ENCODE assay signal across 18 cellular contexts in the genomic region with DNA sequence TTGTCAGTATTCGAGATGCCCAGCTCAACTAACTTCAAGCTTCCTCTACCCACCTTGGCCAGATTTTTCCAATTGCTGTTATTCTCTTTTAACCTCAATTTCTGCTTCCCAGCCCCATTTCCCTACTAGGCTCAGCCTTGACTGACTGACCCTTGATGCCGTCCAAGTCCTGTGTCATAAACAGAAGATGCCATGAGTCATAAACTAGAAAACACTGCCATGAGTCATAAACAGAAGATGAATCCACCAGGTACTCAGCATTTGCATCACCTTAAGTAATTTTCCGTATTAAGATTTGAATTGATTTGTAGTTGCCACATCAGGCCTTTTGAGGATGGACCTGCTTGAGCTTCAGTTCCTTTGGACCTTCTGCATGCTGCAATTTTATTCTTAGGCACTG.
"Had no signal": no experiment of that assay in that cellular context is flagged by ENCODE, and none has a peak within 500 bp of the region (broad histone marks: within the 10 kb centered on the region; RNA-seq: fewer than 3 reads in every experiment).

No MANE protein-coding gene starts in this region.

- H3K4me1 Mint-ChIP-seq: endodermal cell; naive thymus-derived CD4-positive, alpha-beta T cell had no signal

- H3K27ac ChIP-seq: cardiac muscle cell, dorsolateral prefrontal cortex, hepatocyte, left lung, tibial nerve, vagina had no signal

- H3K27ac Mint-ChIP-seq: activated T-helper 2 cell treated with anti-CD3 and anti-CD28 coated beads, Interferon-gamma antibody, Interleukin-2, Interleukin-4, amounts not matched to agents 10 μg/mL and 5 μg/mL and 100 μg/mL, durations not matched to agents 14 hours and 24 hours and 36 hours; endodermal cell; naive thymus-derived CD4-positive, alpha-beta T cell had no signal

- H3K36me3 Mint-ChIP-seq: naive thymus-derived CD4-positive, alpha-beta T cell had no signal

- H3K4me3 ChIP-seq: cardiac muscle cell, dorsolateral prefrontal cortex, hepatocyte, left lung, tibial nerve, vagina had no signal

- H3K4me3 Mint-ChIP-seq: endodermal cell; naive thymus-derived CD4-positive, alpha-beta T cell had no signal

- DNase-seq: activated CD4-positive, alpha-beta T cell treated with anti-CD3 and anti-CD28 coated beads, Interleukin-2, amount 50 U/mL, for 4 hours; activated CD4-positive, CD25-positive, alpha-beta regulatory T cell treated with anti-CD3 and anti-CD28 coated beads, Interleukin-2, amount 50 U/mL, for 72 hours; activated naive CD4-positive, alpha-beta T cell treated with anti-CD3 and anti-CD28 coated beads, Interleukin-2, amount 50 U/mL, for 16 hours; dorsolateral prefrontal cortex; endodermal cell; islet precursor cell; left lung; naive thymus-derived CD4-positive, alpha-beta T cell; retina; stimulated activated CD4-positive, alpha-beta T cell treated with anti-CD3 and anti-CD28 coated beads, Interleukin-2, amount 100 ng/mL, for 48 hours; stimulated activated naive CD4-positive, alpha-beta T cell; T-helper 9 cell had no signal

- H3K9me3 ChIP-seq: left lung, tibial nerve, vagina had no signal

- H3K79me2 ChIP-seq: hepatocyte had no signal

- H3K4me2 ChIP-seq: hepatocyte had no signal

- H2AFZ ChIP-seq: hepatocyte had no signal

- H3K4me1 ChIP-seq: left lung, tibial nerve, vagina had no signal

- H3K27me3 ChIP-seq: cardiac muscle cell, dorsolateral prefrontal cortex, hepatocyte, left lung, tibial nerve, vagina had no signal

- H3K9me3 Mint-ChIP-seq: endodermal cell had no signal

- FAIRE-seq: astrocyte had no signal

- H3K27me3 Mint-ChIP-seq: naive thymus-derived CD4-positive, alpha-beta T cell had no signal

- H3K36me3 ChIP-seq: cardiac muscle cell, left lung, tibial nerve, vagina had no signal
